In the genomic region with DNA sequence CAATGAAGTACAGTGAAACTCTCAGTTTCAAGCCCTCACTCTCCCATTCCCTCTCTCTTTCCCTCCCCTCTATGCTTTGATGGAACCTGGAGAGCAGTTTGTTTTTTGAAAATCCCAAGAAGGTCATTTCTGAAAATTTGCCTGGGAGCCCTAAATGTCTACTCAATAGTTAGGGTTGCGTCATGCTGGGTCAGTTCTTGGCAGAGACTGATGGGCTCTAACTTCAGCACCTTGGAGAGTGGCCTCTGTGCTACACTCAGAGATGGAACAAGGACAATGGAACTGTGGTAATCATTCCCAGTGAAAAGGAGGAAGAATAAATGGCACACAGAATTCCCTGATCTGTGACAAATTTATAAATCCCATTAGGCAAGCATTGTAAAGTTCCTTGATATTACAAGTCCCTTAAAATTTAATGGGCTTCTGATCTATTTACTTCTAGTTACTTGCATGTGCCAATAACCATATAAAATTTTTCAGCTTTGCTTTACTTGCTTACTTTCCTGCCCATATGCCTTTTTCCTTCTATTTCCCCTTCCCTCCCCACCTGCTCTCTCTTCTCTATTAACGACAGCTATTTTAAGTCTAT, we compare ENCODE assay signal across 10 cellular contexts.
DNase-seq lines count a peak whose midpoint lies in the region; ATAC-seq and TF ChIP-seq lines count a peak whose summit lies in the region.
"Had no signal": no experiment of that assay in that cellular context is flagged by ENCODE, and none has a peak within 500 bp of the region (broad histone marks: within the 10 kb centered on the region; RNA-seq: fewer than 3 reads in every experiment).

No MANE protein-coding gene starts in this region.

- H3K27ac ChIP-seq in AG04450 (ENCODE audit: low read depth, low read length) (no peak overlapping the region), HL-60 (replicated peaks) (no peak overlapping the region), spleen (no peak overlapping the region)

- no peak for TF ChIP-seq POLR2A in spleen (IDR thresholded peaks at IDR 0.05)

- no peaks in the 10 kb centered on the region for H3K27me3 ChIP-seq in AG04450 (ENCODE audit: control insufficient read depth, insufficient read depth, low read length)
- no peaks in the 10 kb centered on the region for H3K27me3 ChIP-seq in HL-60 (ENCODE audit: insufficient read depth, poor library complexity, severe bottlenecking)
- H3K27me3 ChIP-seq in spleen (replicated peaks in 1 of 7), result peaks cover 0 to 12% (median 0%) of the 10 kb centered on the region in 7 donors

- intact Hi-C loops in activated CD8-positive, alpha-beta T cell treated with anti-CD3 and anti-CD28 coated beads for 36 hours (cut with micrococcal nuclease), result no loop called here
- intact Hi-C loops in spleen (cut with DNase I; ENCODE audit: low total_unique reads), result no loop called here

- H3K4me3 Mint-ChIP-seq in activated CD8-positive, alpha-beta T cell treated with anti-CD3 and anti-CD28 coated beads for 36 hours, result no peak overlapping the region

- H3K9me3 ChIP-seq in AG04450 (ENCODE audit: control insufficient read depth, insufficient read depth, low read length) (no peaks in the 10 kb centered on the region), spleen (no peaks in the 10 kb centered on the region)

- CTCF ChIA-PET in AG04450 (lab: Charles Lee), result no interaction called here
- CTCF ChIA-PET in activated CD8-positive, alpha-beta T cell treated with anti-CD3 and anti-CD28 coated beads for 36 hours (lab: Charles Lee), result no interaction called here

- ATAC-seq in activated CD8-positive, alpha-beta T cell treated with anti-CD3 and anti-CD28 coated beads for 36 hours, result no peak
- no peak for ATAC-seq in GM19395 (IDR thresholded peaks at IDR 0.05; ENCODE audit: unreplicated experiment)
- no peak for ATAC-seq in HG03135 (IDR thresholded peaks at IDR 0.05; ENCODE audit: unreplicated experiment)

- H3K27ac Mint-ChIP-seq in activated CD8-positive, alpha-beta T cell treated with anti-CD3 and anti-CD28 coated beads for 36 hours, result no peak overlapping the region
- H3K27ac Mint-ChIP-seq: brain had no signal

- TF ChIP-seq CTCF in AG04450 (IDR thresholded peaks at IDR 0.05; ENCODE audit: low read depth, low read length) (no peak), HL-60 (IDR thresholded peaks at IDR 0.05; ENCODE audit: insufficient read depth, low read length) (no peak), spleen (IDR thresholded peaks at IDR 0.05 in 8 of 11, conservative IDR thresholded peaks at IDR 0.05 in 3 of 11) (no peak)
- no peak for TF ChIP-seq CTCF in activated CD8-positive, alpha-beta T cell treated with anti-CD3 and anti-CD28 coated beads for 36 hours (IDR thresholded peaks at IDR 0.05)

- H3K27me3 Mint-ChIP-seq in activated CD8-positive, alpha-beta T cell treated with anti-CD3 and anti-CD28 coated beads for 36 hours, result peaks cover 7% of the 10 kb centered on the region

- no peaks in the 10 kb centered on the region for H3K36me3 Mint-ChIP-seq in activated CD8-positive, alpha-beta T cell treated with anti-CD3 and anti-CD28 coated beads for 36 hours (ENCODE audit: low read depth)
- H3K36me3 Mint-ChIP-seq: brain had no signal

- DNase-seq in AG04450 (ENCODE audit: low read depth, low spot score), result peak; percentile 1
- peak; percentile 12 to 26 for DNase-seq in HL-60 (ENCODE audit: low read depth in 1 of 2, low spot score in 1 of 2)
- peak; percentile 12 for DNase-seq in activated CD8-positive, alpha-beta T cell treated with anti-CD3 and anti-CD28 coated beads for 36 hours
- peak; percentile 78 for DNase-seq in iPS-NIHi7 (ENCODE audit: extremely low spot score)
- no peak for DNase-seq in spleen
- no peak for DNase-seq in mesenteric fat pad (ENCODE audit: low spot score)
- DNase-seq: NCI-H2081 treated with DMSO at 0.1 percent for 48 hours had no signal

- no peak overlapping the region for H3K4me3 ChIP-seq in AG04450 (ENCODE audit: low read depth, low read length)
- H3K4me3 ChIP-seq in HL-60 (replicated peaks; ENCODE audit: insufficient read depth, low read length), result no peak overlapping the region
- H3K4me3 ChIP-seq in spleen, result no peak overlapping the region

- H3K4me1 ChIP-seq in spleen, result no peaks in the 10 kb centered on the region

- no peaks in the 10 kb centered on the region for H3K36me3 ChIP-seq in spleen

- peaks cover 1% of the 10 kb centered on the region for H3K9me3 Mint-ChIP-seq in activated CD8-positive, alpha-beta T cell treated with anti-CD3 and anti-CD28 coated beads for 36 hours

- POLR2A ChIA-PET in AG04450 (lab: Yijun Ruan, JAX), result no interaction called here
- POLR2A ChIA-PET in activated CD8-positive, alpha-beta T cell treated with anti-CD3 and anti-CD28 coated beads for 36 hours (lab: Charles Lee), result no interaction called here

- WGBS in spleen, 5 donors, result 19 to 28% (median 19%) methylated on average over 2 of the region's 2 CpGs

- H3K4me1 Mint-ChIP-seq in activated CD8-positive, alpha-beta T cell treated with anti-CD3 and anti-CD28 coated beads for 36 hours (ENCODE audit: low read depth), result no peaks in the 10 kb centered on the region
- H3K4me1 Mint-ChIP-seq: brain had no signal

Comparison
In these comparisons a context has a peak if more than half of its experiments do, and no peak if none do; other contexts are left out.
1. DNase-seq: peak in AG04450 (single experiment), HL-60 (2 of 2), activated CD8-positive, alpha-beta T cell treated with anti-CD3 and anti-CD28 coated beads for 36 hours (single experiment) and iPS-NIHi7 (single experiment); none in spleen (single experiment) and mesenteric fat pad (single experiment).